ENCODE assay signal across 29 cellular contexts in genomic region chr13:98409281-98409680, GRCh38.
"Had no signal": no experiment of that assay in that cellular context is flagged by ENCODE, and none has a peak within 500 bp of the region (broad histone marks: within the 10 kb centered on the region; RNA-seq: fewer than 3 reads in every experiment).

No MANE protein-coding gene starts in this region.

- H3K79me2 ChIP-seq: parathyroid adenoma had no signal

- H3K4me1 ChIP-seq: psoas muscle, suprapubic skin, testis, tibial artery, vagina had no signal

- H3K27ac ChIP-seq: neural progenitor cell, ovary, psoas muscle, skin epidermis, spleen, suprapubic skin, testis, tibial artery, transverse colon, upper lobe of left lung, vagina had no signal

- H3K36me3 ChIP-seq: neural progenitor cell, ovary, vagina had no signal

- H3K9ac ChIP-seq: neural progenitor cell, parathyroid adenoma had no signal

- H3K4me3 ChIP-seq: neural progenitor cell, ovary, psoas muscle, skin epidermis, smooth muscle cell, spleen, suprapubic skin, testis, tibial artery, transverse colon, upper lobe of left lung, vagina had no signal

- H3K4me2 ChIP-seq: neural progenitor cell, smooth muscle cell had no signal

- H3K27me3 ChIP-seq: neural progenitor cell, ovary, suprapubic skin, testis, tibial artery, transverse colon, upper lobe of left lung, vagina had no signal

- ATAC-seq: naive thymus-derived CD4-positive, alpha-beta T cell; natural killer cell; psoas muscle; right cardiac atrium; sciatic nerve; stimulated activated memory B cell treated with anti-CD40 and anti-IgM and Interleukin-4, amounts not matched to agents 10 μg/mL and 1 μg/mL and 100 μg/mL, for 72 hours; stimulated activated naive CD8-positive, alpha-beta T cell treated with anti-CD3 and anti-CD28 coated beads, Interleukin-15, amount 100 ng/mL, for 72 hours; stimulated activated naive CD8-positive, alpha-beta T cell treated with anti-CD3 and anti-CD28 coated beads, Interleukin-15, Interleukin-2, amounts not matched to agents 100 U/mL and 50 U/mL, for 24 hours had no signal

- DNase-seq: naive thymus-derived CD4-positive, alpha-beta T cell; natural killer cell; occipital lobe; ovary; psoas muscle; right cardiac atrium; spleen; stimulated activated CD4-positive, alpha-beta T cell treated with anti-CD3 and anti-CD28 coated beads, Interleukin-12 subunit alpha, Interleukin-12 subunit beta, amount 100 ng/mL, for 4 hours; stimulated activated CD4-positive, alpha-beta T cell treated with anti-CD3 and anti-CD28 coated beads, Interleukin-1b, Interleukin-23, amount 100 ng/mL, for 48 hours; stimulated activated CD4-positive, alpha-beta T cell treated with anti-CD3 and anti-CD28 coated beads, Interleukin-4, amount 100 ng/mL, for 1 hour; stimulated activated CD4-positive, alpha-beta T cell treated with anti-CD3 and anti-CD28 coated beads, Interleukin-4, amount 100 ng/mL, for 4 hours; stimulated activated CD8-positive, alpha-beta memory T cell treated with anti-CD3 and anti-CD28 coated beads, Interleukin-4, amount 100 ng/mL, for 48 hours; stimulated activated naive CD4-positive, alpha-beta T cell; stimulated activated naive CD8-positive, alpha-beta T cell treated with anti-CD3 and anti-CD28 coated beads, Interleukin-15, amount 100 ng/mL, for 72 hours; stimulated activated naive CD8-positive, alpha-beta T cell treated with anti-CD3 and anti-CD28 coated beads, Interleukin-15, Interleukin-2, amounts not matched to agents 100 U/mL and 50 U/mL, for 24 hours; substantia nigra; testis; tibial artery; transverse colon had no signal

- FAIRE-seq: urothelium cell line had no signal

- H2AFZ ChIP-seq: neural progenitor cell, parathyroid adenoma had no signal

- H3K9me3 ChIP-seq: ovary, psoas muscle, spleen, suprapubic skin, testis, tibial artery, transverse colon, upper lobe of left lung, vagina had no signal
